Comparison of ENCODE assay signal across 17 cellular contexts in the genomic region with DNA sequence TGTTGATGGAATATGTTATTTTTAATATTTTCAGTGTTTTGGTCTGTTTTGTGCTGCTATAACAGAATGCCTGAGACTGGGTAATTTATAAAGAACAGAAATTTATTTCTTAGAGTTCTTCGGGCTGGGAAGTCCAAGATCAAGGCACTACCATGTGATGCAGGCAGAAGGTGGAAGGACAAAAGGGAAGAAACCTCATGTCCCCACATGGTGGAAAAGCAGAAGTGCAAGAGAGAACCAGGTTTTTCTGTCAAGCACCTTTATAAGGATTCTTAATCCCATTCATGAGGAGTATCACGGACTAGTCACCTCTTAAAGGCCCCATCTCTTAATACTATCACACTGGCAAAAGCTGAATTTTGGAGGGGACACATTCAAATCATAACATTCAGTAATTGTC.
"Had no signal": no experiment of that assay in that cellular context is flagged by ENCODE, and none has a peak within 500 bp of the region (broad histone marks: within the 10 kb centered on the region; RNA-seq: fewer than 3 reads in every experiment).

No MANE protein-coding gene starts in this region.

- H3K36me3 Mint-ChIP-seq: activated naive CD8-positive, alpha-beta T cell had no signal

- H3K4me3 Mint-ChIP-seq: activated naive CD8-positive, alpha-beta T cell; activated T-helper 1 cell treated with anti-CD3 and anti-CD28 coated beads, Interleukin-12 subunit alpha, Interleukin-12 subunit beta, Interleukin-2, Interleukin-4 antibody, amounts not matched to agents 30 ng/mL and 10 ng/mL and 1 ng/mL, durations not matched to agents 14 hours and 24 hours and 36 hours; neural crest cell had no signal

- H3K4me3 ChIP-seq: esophagus squamous epithelium, mucosa of descending colon, upper lobe of right lung had no signal

- H3K4me1 ChIP-seq: upper lobe of right lung had no signal

- H3K36me3 ChIP-seq: esophagus squamous epithelium, upper lobe of right lung had no signal

- H3K27ac Mint-ChIP-seq: activated naive CD8-positive, alpha-beta T cell; activated T-helper 1 cell treated with anti-CD3 and anti-CD28 coated beads, Interleukin-12 subunit alpha, Interleukin-12 subunit beta, Interleukin-2, Interleukin-4 antibody, amounts not matched to agents 30 ng/mL and 10 ng/mL and 1 ng/mL, durations not matched to agents 14 hours and 24 hours and 36 hours; naive B cell had no signal

- H3K27ac ChIP-seq: esophagus squamous epithelium, upper lobe of right lung, VCaP had no signal

- DNase-seq: activated CD4-positive, alpha-beta T cell treated with anti-CD3 and anti-CD28 coated beads, Interleukin-2, amount 50 U/mL, for 4 hours; activated T-cell treated with anti-CD3 and anti-CD28 coated beads for 4 hours; dermis blood vessel endothelial cell; effector memory CD4-positive, alpha-beta T cell; esophagus squamous epithelium; mesenchymal stem cell; mucosa of descending colon; naive B cell; stimulated activated CD4-positive, alpha-beta T cell treated with anti-CD3 and anti-CD28 coated beads, Interleukin-12 subunit alpha, Interleukin-12 subunit beta, amount 100 ng/mL, for 4 hours; stimulated activated CD4-positive, alpha-beta T cell treated with anti-CD3 and anti-CD28 coated beads, Interleukin-1b, Interleukin-23, amount 100 ng/mL, for 48 hours; stimulated activated CD8-positive, alpha-beta memory T cell treated with anti-CD3 and anti-CD28 coated beads, Interleukin-4, amount 100 ng/mL, for 48 hours; stimulated activated naive CD4-positive, alpha-beta T cell; upper lobe of right lung had no signal

- H3K9me3 Mint-ChIP-seq: neural crest cell had no signal

- H3K9me3 ChIP-seq: upper lobe of right lung had no signal

- ATAC-seq: mucosa of descending colon, upper lobe of right lung had no signal
